In genomic region chr1:155244368-155245162, GRCh38 we compare ENCODE assay signal across 8 cellular contexts. TPM values are rescaled to one million over a fixed set of nuclear protein-coding genes. Genes with fewer than 3 reads are reported as not detected.
DNase-seq lines count a peak whose midpoint lies in the region; ATAC-seq and TF ChIP-seq lines count a peak whose summit lies in the region.

No MANE protein-coding gene starts in this region.

- H3K79me2 ChIP-seq in OCI-LY1 (ENCODE audit: insufficient read depth, low read length) = no peaks in the 10 kb centered on the region

- H3K4me2 ChIP-seq in OCI-LY1 (ENCODE audit: low read length) = peak overlapping the region; percentile 79

- H4K20me1 ChIP-seq in OCI-LY1 (ENCODE audit: insufficient read depth, low read length) = no peaks in the 10 kb centered on the region

- peak; percentile 69 for ATAC-seq in GM21526 (IDR thresholded peaks at IDR 0.05; ENCODE audit: low FRiP score, unreplicated experiment)
- peak; percentile 88 for ATAC-seq in mucosa of descending colon

- no peaks in the 10 kb centered on the region for H3K27me3 ChIP-seq in OCI-LY1 (ENCODE audit: insufficient read depth, low read length)

- H3K27ac ChIP-seq in OCI-LY1 (ENCODE audit: low read depth, low read length, poor library complexity, severe bottlenecking) = peak overlapping the region; percentile 80

- peak; percentile 100 for DNase-seq in DMS153 (lab: John Stamatoyannopoulos, UW)
- peak; percentile 93 for DNase-seq in HuH-7 (ENCODE audit: low spot score)
- DNase-seq in activated T-cell treated with anti-CD3 and anti-CD28 coated beads for 1 hour (ENCODE audit: low read depth) = peak; percentile 88
- peak; percentile 98 for DNase-seq in epithelial cell of esophagus (ENCODE audit: low read depth)
- DNase-seq in mucosa of descending colon = peak; percentile 94 to 97 (median 97)
- peak; percentile 79 to 88 for DNase-seq in stimulated activated CD8-positive, alpha-beta memory T cell treated with anti-CD3 and anti-CD28 coated beads, Interleukin-4, amount 100 ng/mL, for 1 hour (ENCODE audit: low read depth in 2 of 2, low spot score in 1 of 2)

- peaks cover 55% of the 10 kb centered on the region for H3K4me1 ChIP-seq in OCI-LY1 (ENCODE audit: insufficient read depth, low read length, severe bottlenecking)
- peaks cover 30% of the 10 kb centered on the region for H3K4me1 ChIP-seq in mucosa of descending colon (ENCODE audit: low read depth)

- H3K9ac ChIP-seq in OCI-LY1 (ENCODE audit: low read length) = peak overlapping the region; percentile 76

- H3F3A ChIP-seq in OCI-LY1 (ENCODE audit: insufficient read depth, low read length) = peaks cover 6% of the 10 kb centered on the region; the same call in 1 of the 2 replicates

- H3K4me3 ChIP-seq in OCI-LY1 (ENCODE audit: low read depth, low read length, poor library complexity, severe bottlenecking) (peak overlapping the region; percentile 75), epithelial cell of esophagus (ENCODE audit: low read length) (peak overlapping the region; percentile 89), mucosa of descending colon (peak overlapping the region; percentile 48)

- H3K9me3 ChIP-seq in OCI-LY1 (ENCODE audit: low read length) = no peaks in the 10 kb centered on the region
- H3K9me3 ChIP-seq in mucosa of descending colon = no peaks in the 10 kb centered on the region

- no peaks in the 10 kb centered on the region for H3K9me2 ChIP-seq in OCI-LY1 (ENCODE audit: low read depth, low read length)

- TF ChIP-seq CTCF in OCI-LY1 (IDR thresholded peaks at IDR 0.05; ENCODE audit: low read length) = no peak
- no peak for TF ChIP-seq CTCF in epithelial cell of esophagus (IDR thresholded peaks at IDR 0.05; ENCODE audit: insufficient read depth, low read depth, low read length, missing control alignments)
- peak; percentile 16 for TF ChIP-seq CTCF in mucosa of descending colon (IDR thresholded peaks at IDR 0.05)

- intact Hi-C loops in mucosa of descending colon (cut with DNase I, micrococcal nuclease) = no loop called here

- H2AFZ ChIP-seq in OCI-LY1 (ENCODE audit: low read length) = no peak overlapping the region

- H3K36me3 ChIP-seq in OCI-LY1 (ENCODE audit: insufficient read depth, low read length) (0 out of 2 replicates have a peak, but pooled peaks cover 1% of the 10 kb centered on the region), mucosa of descending colon (ENCODE audit: low read depth) (no peaks in the 10 kb centered on the region)

RNA-seq across cellular contexts. Expression of gene ENTREP3, which starts 10.7 kb away (rescaled TPM):
- total RNA-seq in mucosa of descending colon = 10 to 100 TPM; 16.9 to 42.6 (median 20.4) TPM

RNA-seq across cellular contexts. Expression of gene SCAMP3, which starts 17.6 kb away (rescaled TPM):
- 10 to 100 TPM; 43.6 to 53.4 (median 46.8) TPM for total RNA-seq in mucosa of descending colon

RNA-seq across cellular contexts. Expression of gene CLK2, which starts 28.7 kb away (rescaled TPM):
- 10 to 100 TPM; 43.7 to 51.7 (median 47.8) TPM for total RNA-seq in mucosa of descending colon

RNA-seq across cellular contexts. Expression of gene HCN3, which starts 32.7 kb away (rescaled TPM):
- total RNA-seq in mucosa of descending colon = 10 to 100 TPM; 10.3 to 15.6 (median 10.8) TPM

RNA-seq across cellular contexts. Expression of gene MTX1, which starts 36.1 kb away (rescaled TPM):
- 10 to 100 TPM; 26.1 to 41.1 (median 35.6) TPM for total RNA-seq in mucosa of descending colon

Comparison
In these comparisons a context has a peak if more than half of its experiments do, and no peak if none do; other contexts are left out.
1. Peak in every context shown above with its lines: DNase-seq, ATAC-seq, H3K4me3 ChIP-seq and H3K27ac ChIP-seq.